Comparison of ENCODE assay signal across 24 cellular contexts in the genomic region with DNA sequence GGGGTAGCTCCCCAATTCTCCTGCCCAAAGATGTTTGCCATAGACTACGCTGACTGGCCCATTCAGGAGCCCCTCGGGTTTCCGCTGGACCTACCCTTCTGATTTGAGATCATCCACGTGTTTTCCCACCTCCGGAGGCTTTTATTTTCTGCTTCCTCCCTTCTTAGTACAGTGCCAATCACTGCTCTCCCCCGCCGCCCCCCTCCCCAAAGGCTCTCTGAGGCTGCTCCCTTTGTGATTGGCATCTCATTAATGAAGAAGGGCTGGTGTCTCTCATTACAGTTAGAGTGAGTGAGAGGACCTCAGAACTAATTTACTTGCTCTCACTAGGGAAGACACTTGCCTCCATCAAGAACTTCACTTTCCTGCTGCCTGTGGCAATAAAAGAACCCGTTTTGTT.
"Had no signal": no experiment of that assay in that cellular context is flagged by ENCODE, and none has a peak within 500 bp of the region (broad histone marks: within the 10 kb centered on the region; RNA-seq: fewer than 3 reads in every experiment).

No MANE protein-coding gene starts in this region.

- H3K27ac ChIP-seq: SK-N-MC had no signal

- DNase-seq: activated CD4-positive, alpha-beta memory T cell treated with anti-CD3 and anti-CD28 coated beads for 36 hours; activated CD4-positive, alpha-beta T cell treated with anti-CD3 and anti-CD28 coated beads, Interleukin-2, amount 10 ng/mL, durations not matched to agents 7 days and 5 days; activated CD4-positive, CD25-positive, alpha-beta regulatory T cell treated with anti-CD3 and anti-CD28 coated beads, Interleukin-2, amount 50 U/mL, for 72 hours; activated effector memory CD4-positive, alpha-beta T cell treated with Interleukin-2 at 50 U/mL for 16 hours; activated naive CD4-positive, alpha-beta T cell; activated T-cell treated with anti-CD3 and anti-CD28 coated beads for 4 hours; cerebellar nuclear complex; IMR-90; Kasumi-1; KBM-7; NCI-H1105 treated with DMSO at 0.1 percent for 48 hours; NCI-H1436 treated with DMSO at 0.1 percent for 48 hours; NCI-H187; NCI-H2081; NCI-H510A treated with DMSO at 0.1 percent for 48 hours; NCI-H69; NK-92 treated with Interleukin-12 subunit alpha and Interleukin-12 subunit beta, amount 100 ng/mL, for 24 hours; OCI-M1; RPMI8226 had no signal

- H3K27ac Mint-ChIP-seq: activated CD4-positive, alpha-beta memory T cell treated with anti-CD3 and anti-CD28 coated beads for 36 hours; activated CD4-positive, alpha-beta T cell treated with anti-CD3 and anti-CD28 coated beads, Interleukin-2, amount 10 ng/mL, durations not matched to agents 7 days and 5 days; activated naive CD4-positive, alpha-beta T cell treated with anti-CD3 and anti-CD28 coated beads, Interleukin-2, amount 50 U/mL, for 24 hours; WTC11 had no signal

- ATAC-seq: Panc1, Right ventricle myocardium inferior, WTC11 had no signal

- H3K27me3 Mint-ChIP-seq: activated CD4-positive, alpha-beta memory T cell treated with anti-CD3 and anti-CD28 coated beads for 36 hours; activated CD4-positive, alpha-beta T cell treated with anti-CD3 and anti-CD28 coated beads, Interleukin-2, amount 10 ng/mL, durations not matched to agents 7 days and 5 days; activated naive CD4-positive, alpha-beta T cell treated with anti-CD3 and anti-CD28 coated beads, Interleukin-2, amount 50 U/mL, for 24 hours had no signal

- H3K4me3 Mint-ChIP-seq: activated CD4-positive, alpha-beta memory T cell treated with anti-CD3 and anti-CD28 coated beads for 36 hours; activated CD4-positive, alpha-beta T cell treated with anti-CD3 and anti-CD28 coated beads, Interleukin-2, amount 10 ng/mL, durations not matched to agents 7 days and 5 days; activated naive CD4-positive, alpha-beta T cell treated with anti-CD3 and anti-CD28 coated beads, Interleukin-2, amount 50 U/mL, for 24 hours; WTC11 had no signal

- H3K9me3 Mint-ChIP-seq: activated naive CD4-positive, alpha-beta T cell treated with anti-CD3 and anti-CD28 coated beads, Interleukin-2, amount 50 U/mL, for 24 hours; WTC11 had no signal

- H3K36me3 Mint-ChIP-seq: WTC11 had no signal

- H3K4me3 ChIP-seq: SK-N-MC had no signal
